Comparison of ENCODE assay signal across 25 cellular contexts in the genomic region with DNA sequence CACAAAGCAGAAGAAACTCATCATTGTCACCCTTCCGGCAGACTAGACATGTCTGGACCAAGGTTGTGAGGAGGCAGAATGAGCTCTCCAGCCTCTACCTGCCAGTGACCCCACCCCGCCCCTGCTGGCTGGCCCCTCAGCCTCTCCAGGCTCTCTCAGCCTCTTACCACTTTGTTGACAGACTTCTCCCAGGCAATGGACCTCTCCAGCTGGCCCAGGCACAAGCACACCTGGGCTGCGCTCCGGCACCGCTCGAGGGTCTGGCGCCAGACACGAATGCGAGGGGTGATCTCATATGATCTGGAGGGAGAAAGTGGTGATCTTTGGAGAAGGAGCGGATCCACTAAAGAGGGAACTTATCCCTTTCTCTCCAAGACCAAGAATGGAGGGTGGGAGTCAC.
"Had no signal": no experiment of that assay in that cellular context is flagged by ENCODE, and none has a peak within 500 bp of the region (broad histone marks: within the 10 kb centered on the region; RNA-seq: fewer than 3 reads in every experiment).

No MANE protein-coding gene starts in this region.

- H3K4me3 Mint-ChIP-seq: activated CD4-positive, alpha-beta T cell treated with anti-CD3 and anti-CD28 coated beads for 36 hours; activated CD8-positive, alpha-beta memory T cell treated with anti-CD3 and anti-CD28 coated beads, Interleukin-2, amount 10 ng/mL, durations not matched to agents 7 days and 5 days; activated CD8-positive, alpha-beta T cell treated with anti-CD3 and anti-CD28 coated beads, Interleukin-2, amount 10 ng/mL, durations not matched to agents 7 days and 5 days; activated naive CD4-positive, alpha-beta T cell treated with anti-CD3 and anti-CD28 coated beads, Interleukin-2, amount 10 ng/mL, durations not matched to agents 7 days and 5 days; activated naive CD8-positive, alpha-beta T cell treated with anti-CD3 and anti-CD28 coated beads, Interleukin-2, amount 10 ng/mL, durations not matched to agents 7 days and 5 days; activated T-helper 1 cell treated with anti-CD3 and anti-CD28 coated beads, Interleukin-12 subunit alpha, Interleukin-12 subunit beta, Interleukin-2, Interleukin-4 antibody, amounts not matched to agents 30 ng/mL and 10 ng/mL and 1 ng/mL, durations not matched to agents 14 hours and 24 hours and 36 hours; memory B cell; naive thymus-derived CD4-positive, alpha-beta T cell; stimulated activated naive B cell treated with anti-CD40 and anti-IgM and Interleukin-4, amounts not matched to agents 10 μg/mL and 1 μg/mL and 100 μg/mL, for 72 hours; WTC11 had no signal

- H3K27me3 ChIP-seq: pancreas, tibial nerve had no signal

- H3K27ac Mint-ChIP-seq: activated CD4-positive, alpha-beta T cell treated with anti-CD3 and anti-CD28 coated beads for 36 hours; activated CD8-positive, alpha-beta memory T cell treated with anti-CD3 and anti-CD28 coated beads, Interleukin-2, amount 10 ng/mL, durations not matched to agents 7 days and 5 days; activated CD8-positive, alpha-beta T cell treated with anti-CD3 and anti-CD28 coated beads, Interleukin-2, amount 10 ng/mL, durations not matched to agents 7 days and 5 days; activated naive CD4-positive, alpha-beta T cell treated with anti-CD3 and anti-CD28 coated beads, Interleukin-2, amount 10 ng/mL, durations not matched to agents 7 days and 5 days; activated T-helper 1 cell treated with anti-CD3 and anti-CD28 coated beads, Interleukin-12 subunit alpha, Interleukin-12 subunit beta, Interleukin-2, Interleukin-4 antibody, amounts not matched to agents 30 ng/mL and 10 ng/mL and 1 ng/mL, durations not matched to agents 14 hours and 24 hours and 36 hours; memory B cell; WTC11 had no signal

- H3K4me1 ChIP-seq: pancreas, prostate gland had no signal

- DNase-seq: activated CD4-positive, alpha-beta T cell treated with anti-CD3 and anti-CD28 coated beads for 36 hours; activated CD8-positive, alpha-beta memory T cell treated with anti-CD3 and anti-CD28 coated beads, Interleukin-2, amount 10 ng/mL, durations not matched to agents 7 days and 5 days; activated CD8-positive, alpha-beta T cell treated with anti-CD3 and anti-CD28 coated beads, Interleukin-2, amount 10 ng/mL, durations not matched to agents 7 days and 5 days; activated gamma-delta T cell; activated naive CD4-positive, alpha-beta T cell treated with anti-CD3 and anti-CD28 coated beads, Interleukin-2, amount 10 ng/mL, durations not matched to agents 7 days and 5 days; activated naive CD8-positive, alpha-beta T cell treated with anti-CD3 and anti-CD28 coated beads, Interleukin-2, amount 10 ng/mL, durations not matched to agents 7 days and 5 days; activated T-cell treated with anti-CD3 and anti-CD28 coated beads for 4 hours; central memory CD4-positive, alpha-beta T cell; left ventricle myocardium superior; midbrain; naive thymus-derived CD4-positive, alpha-beta T cell; pancreas; retina; small intestine; stimulated activated CD4-positive, alpha-beta T cell treated with anti-CD3 and anti-CD28 coated beads, Interleukin-4, amount 100 ng/mL, for 4 hours; stimulated activated CD8-positive, alpha-beta memory T cell treated with anti-CD3 and anti-CD28 coated beads, Interleukin-4, amount 100 ng/mL, for 48 hours; stimulated activated naive B cell treated with anti-CD40 and anti-IgM and Interleukin-4, amounts not matched to agents 10 μg/mL and 1 μg/mL and 100 μg/mL, for 72 hours; T-helper 2 cell had no signal

- H3K9me3 Mint-ChIP-seq: activated naive CD4-positive, alpha-beta T cell treated with anti-CD3 and anti-CD28 coated beads, Interleukin-2, amount 10 ng/mL, durations not matched to agents 7 days and 5 days; activated naive CD8-positive, alpha-beta T cell treated with anti-CD3 and anti-CD28 coated beads, Interleukin-2, amount 10 ng/mL, durations not matched to agents 7 days and 5 days; activated T-helper 1 cell treated with anti-CD3 and anti-CD28 coated beads, Interleukin-12 subunit alpha, Interleukin-12 subunit beta, Interleukin-2, Interleukin-4 antibody, amounts not matched to agents 30 ng/mL and 10 ng/mL and 1 ng/mL, durations not matched to agents 14 hours and 24 hours and 36 hours; memory B cell; stimulated activated naive B cell treated with anti-CD40 and anti-IgM and Interleukin-4, amounts not matched to agents 10 μg/mL and 1 μg/mL and 100 μg/mL, for 72 hours; WTC11 had no signal

- H3K4me3 ChIP-seq: esophagus muscularis mucosa, pancreas, prostate gland, tibial nerve had no signal

- H3K4me1 Mint-ChIP-seq: activated CD4-positive, alpha-beta T cell treated with anti-CD3 and anti-CD28 coated beads for 36 hours; activated CD8-positive, alpha-beta memory T cell treated with anti-CD3 and anti-CD28 coated beads, Interleukin-2, amount 10 ng/mL, durations not matched to agents 7 days and 5 days had no signal

- H3K27ac ChIP-seq: esophagus muscularis mucosa, pancreas, prostate gland had no signal

- H3K9me3 ChIP-seq: esophagus muscularis mucosa, pancreas, prostate gland, tibial nerve had no signal

- ATAC-seq: activated CD4-positive, alpha-beta T cell treated with anti-CD3 and anti-CD28 coated beads for 36 hours; activated CD8-positive, alpha-beta memory T cell treated with anti-CD3 and anti-CD28 coated beads, Interleukin-2, amount 10 ng/mL, durations not matched to agents 7 days and 5 days; activated CD8-positive, alpha-beta T cell treated with anti-CD3 and anti-CD28 coated beads, Interleukin-2, amount 10 ng/mL, durations not matched to agents 7 days and 5 days; left ventricle myocardium superior; naive thymus-derived CD4-positive, alpha-beta T cell; pancreas; sciatic nerve; stimulated activated naive B cell treated with anti-CD40 and anti-IgM and Interleukin-4, amounts not matched to agents 10 μg/mL and 1 μg/mL and 100 μg/mL, for 72 hours; WTC11 had no signal
